ENCODE assay signal across 25 cellular contexts in genomic region chr7:99588868-99589267, GRCh38. TPM values are rescaled to one million over a fixed set of nuclear protein-coding genes. Genes with fewer than 3 reads are reported as not detected.
"Had no signal": no experiment of that assay in that cellular context is flagged by ENCODE, and none has a peak within 500 bp of the region (broad histone marks: within the 10 kb centered on the region; RNA-seq: fewer than 3 reads in every experiment).

No MANE protein-coding gene starts in this region.

- H3K27me3 ChIP-seq: breast epithelium, MG63, Peyer's patch, SJCRH30 had no signal

- H3K27me3 Mint-ChIP-seq: activated naive CD8-positive, alpha-beta T cell had no signal

- H3K4me3 Mint-ChIP-seq: activated naive CD8-positive, alpha-beta T cell had no signal

- H3K27ac ChIP-seq: breast epithelium, Peyer's patch, RWPE1, SJCRH30, VCaP had no signal

- H3K4me1 ChIP-seq: breast epithelium, Peyer's patch, SJCRH30 had no signal

- H3K36me3 ChIP-seq: breast epithelium, MG63, Peyer's patch, SJCRH30 had no signal

- H3K36me3 Mint-ChIP-seq: activated naive CD8-positive, alpha-beta T cell had no signal

- DNase-seq: activated CD4-positive, alpha-beta T cell treated with anti-CD3 and anti-CD28 coated beads for 4 hours; activated CD4-positive, CD25-positive, alpha-beta regulatory T cell; activated effector memory CD4-positive, alpha-beta T cell treated with Interleukin-2 at 50 U/mL for 16 hours; activated naive CD4-positive, alpha-beta T cell treated with Interleukin-2 at 50 U/mL for 16 hours; activated T-cell treated with anti-CD3 and anti-CD28 coated beads for 4 hours; aorta; caudate nucleus; MG63; NCI-H1105 treated with DMSO at 0.1 percent for 48 hours; NCI-H1436 treated with DMSO at 0.1 percent for 48 hours; NCI-H187; NCI-H2081; NCI-H510A treated with DMSO at 0.1 percent for 48 hours; NCI-H69; NK-92 treated with Interleukin-12 subunit alpha and Interleukin-12 subunit beta, amount 100 ng/mL, for 24 hours; OCI-M1; Peyer's patch; Right ventricle myocardium superior; SJCRH30; SK-N-SH; T-helper 1 cell had no signal

- H3K9me3 ChIP-seq: breast epithelium, MG63, Peyer's patch, SK-N-SH had no signal

- H3K4me3 ChIP-seq: breast epithelium, MG63, Peyer's patch, SJCRH30 had no signal

- H3K27ac Mint-ChIP-seq: activated naive CD8-positive, alpha-beta T cell had no signal

RNA-seq across cellular contexts. Expression of gene TMEM225B, which starts 9.2 kb away (rescaled TPM):
- total RNA-seq: Peyer's patch, Right ventricle myocardium superior had no signal
